ENCODE assay signal across 21 cellular contexts in the genomic region with DNA sequence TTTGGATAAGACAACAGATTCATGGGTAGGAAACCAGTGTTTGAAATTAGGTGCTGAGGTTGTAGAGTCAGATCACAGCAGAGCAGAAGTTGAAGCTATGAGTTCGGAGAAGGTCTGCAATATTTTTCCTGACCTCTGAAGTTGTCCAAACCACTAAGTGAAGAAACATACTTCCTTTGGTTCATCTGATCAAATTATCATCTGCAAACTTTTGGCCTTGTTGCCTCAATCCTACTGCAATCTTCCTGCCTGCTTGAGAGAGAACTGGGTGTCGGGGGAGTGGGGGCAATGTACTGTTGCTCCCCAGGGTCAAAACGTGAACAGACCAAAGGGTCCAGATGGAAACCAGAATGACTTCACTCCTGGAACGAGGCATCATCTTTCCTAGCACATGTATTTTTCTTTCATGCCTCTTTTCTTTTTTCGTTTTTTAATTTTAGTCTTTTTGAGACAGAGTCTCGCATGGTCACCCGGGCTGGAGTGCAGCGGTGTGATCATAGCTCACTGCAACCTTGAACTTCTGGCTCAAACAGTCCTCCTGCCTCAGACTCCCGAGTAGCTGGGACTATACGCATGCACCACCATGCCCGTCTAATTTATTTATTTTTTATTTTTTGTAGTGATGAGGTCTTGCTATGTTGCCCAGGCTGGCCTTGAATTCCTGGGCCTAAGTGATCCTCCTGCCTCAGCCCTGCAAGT. TPM values are rescaled to one million over a fixed set of nuclear protein-coding genes. Genes with fewer than 3 reads are reported as not detected.
A peak's percentile ranks its signal among the peaks of the same experiment; 100 is the strongest.
DNase-seq lines count a peak whose midpoint lies in the region; ATAC-seq and TF ChIP-seq lines count a peak whose summit lies in the region.
"Had no signal": no experiment of that assay in that cellular context is flagged by ENCODE, and none has a peak within 500 bp of the region (broad histone marks: within the 10 kb centered on the region; RNA-seq: fewer than 3 reads in every experiment).

No MANE protein-coding gene starts in this region.

- no peaks in the 10 kb centered on the region for H3K4me1 ChIP-seq in left ventricle myocardium inferior
- H3K4me1 ChIP-seq in adrenal gland (replicated peaks in 1 of 2), result peaks cover 32 to 35% of the 10 kb centered on the region in 2 donors
- H3K4me1 ChIP-seq in mesendoderm (ENCODE audit: control insufficient read depth, low read depth, low read length), result no peaks in the 10 kb centered on the region
- H3K4me1 ChIP-seq: esophagus squamous epithelium had no signal

- H3K4ac ChIP-seq in mesendoderm (ENCODE audit: low read depth, low read length), result no peak overlapping the region

- H3K18ac ChIP-seq in mesendoderm (ENCODE audit: low read length), result no peak overlapping the region

- WGBS in adrenal gland, 4 donors, result 36 to 51% (median 41%) methylated on average over 11 of the region's 11 CpGs
- WGBS in mesendoderm (ENCODE audit: extremely low coverage, insufficient coverage, low lambda C conversion rate), result no CpG with 5 or more reads among the region's 11 CpGs

- H3K4me2 ChIP-seq in mesendoderm (ENCODE audit: low read length), result no peak overlapping the region
- H3K4me2 ChIP-seq: A549, GM23338 had no signal

- no peak overlapping the region for H4K8ac ChIP-seq in mesendoderm (ENCODE audit: low read depth, low read length)

- H2AK5ac ChIP-seq in mesendoderm (ENCODE audit: low read length), result no peak overlapping the region

- H2BK15ac ChIP-seq in mesendoderm (replicated peaks; ENCODE audit: low read depth), result no peak overlapping the region

- TF ChIP-seq POLR2A in adrenal gland (IDR thresholded peaks at IDR 0.05), result peak in 1 of 2 donors; percentile 27

- H4K5ac ChIP-seq in mesendoderm (ENCODE audit: low read length), result no peak overlapping the region

- H3K4me3 ChIP-seq in left ventricle myocardium inferior, result no peak overlapping the region
- no peak overlapping the region for H3K4me3 ChIP-seq in adrenal gland
- H3K4me3 ChIP-seq in mesendoderm (ENCODE audit: low read length), result no peak overlapping the region
- H3K4me3 ChIP-seq: A549, esophagus squamous epithelium, GM23338, transverse colon had no signal

- TF ChIP-seq CTCF in left ventricle myocardium inferior (IDR thresholded peaks at IDR 0.05; ENCODE audit: borderline replicate concordance) (no peak), adrenal gland (IDR thresholded peaks at IDR 0.05) (no peak)

- H3K27me3 ChIP-seq in left ventricle myocardium inferior (ENCODE audit: low read depth), result no peaks in the 10 kb centered on the region
- no peaks in the 10 kb centered on the region for H3K27me3 ChIP-seq in adrenal gland
- no peaks in the 10 kb centered on the region for H3K27me3 ChIP-seq in mesendoderm (ENCODE audit: insufficient read depth, low read length, poor library complexity)
- H3K27me3 ChIP-seq: esophagus squamous epithelium, transverse colon had no signal

- no peak overlapping the region for H3K27ac ChIP-seq in left ventricle myocardium inferior (replicated peaks)
- H3K27ac ChIP-seq in adrenal gland, result peak overlapping the region; percentile 52 to 79 (median 66)
- no peak overlapping the region for H3K27ac ChIP-seq in mesendoderm (ENCODE audit: low read depth, low read length)
- H3K27ac ChIP-seq: transverse colon, WERI-Rb-1 had no signal

- no peak overlapping the region for H2BK5ac ChIP-seq in mesendoderm (ENCODE audit: low read length)

- no peaks in the 10 kb centered on the region for H3K9me3 ChIP-seq in left ventricle myocardium inferior (replicated peaks)
- H3K9me3 ChIP-seq in adrenal gland (replicated peaks in 1 of 3), result no peaks in the 10 kb centered on the region
- H3K9me3 ChIP-seq: esophagus squamous epithelium, transverse colon had no signal

- DNase-seq in Right ventricle myocardium superior (no peak), left ventricle myocardium inferior (no peak), adrenal gland (peak in 5 of 7 donors; percentile 44 to 64 (median 59)), mesendoderm (no peak), NCI-H526 treated with DMSO at 0.1 percent for 48 hours (lab: John Stamatoyannopoulos, UW) (no peak), retina (no peak), glomerular visceral epithelial cell (ENCODE audit: extremely low spot score) (no peak), T-helper 1 cell (no peak)
- DNase-seq: activated gamma-delta T cell treated with Interleukin-2 at 50 U/mL for 16 hours; amniotic stem cell; DMS 273 treated with DMSO at 0.1 percent for 48 hours; effector CD4-positive, alpha-beta T cell; esophagus squamous epithelium; NCI-H1694 treated with DMSO at 0.1 percent for 48 hours; NCI-H345; right cardiac atrium; stimulated activated CD4-positive, alpha-beta T cell treated with anti-CD3 and anti-CD28 coated beads, Interleukin-1b, Interleukin-23, amount 100 ng/mL, for 48 hours; transverse colon; WERI-Rb-1 had no signal

- peak overlapping the region; percentile 48 for H3K23ac ChIP-seq in mesendoderm (ENCODE audit: low read length)

- intact Hi-C loops in Right ventricle myocardium superior (cut with DNase I), result no loop called here
- intact Hi-C loops in left ventricle myocardium inferior (cut with micrococcal nuclease), result no loop called here
- intact Hi-C loops in adrenal gland (cut with DNase I), result no loop called here

- ATAC-seq in Right ventricle myocardium superior (ENCODE audit: poor library complexity), result peak; percentile 25
- ATAC-seq: A549, GM23338 had no signal

- H3K56ac ChIP-seq in mesendoderm (ENCODE audit: low read length), result no peak overlapping the region

- no peaks in the 10 kb centered on the region for H3K79me2 ChIP-seq in mesendoderm (ENCODE audit: control insufficient read depth, insufficient read depth, low read length)

- H3K36me3 ChIP-seq in left ventricle myocardium inferior, result no peaks in the 10 kb centered on the region
- H3K36me3 ChIP-seq in adrenal gland (replicated peaks in 1 of 2), result no peaks in the 10 kb centered on the region
- no peaks in the 10 kb centered on the region for H3K36me3 ChIP-seq in mesendoderm (ENCODE audit: control insufficient read depth, insufficient read depth, low read length)
- H3K36me3 ChIP-seq: esophagus squamous epithelium, transverse colon, WERI-Rb-1 had no signal

- no peak overlapping the region for H3K9ac ChIP-seq in mesendoderm (ENCODE audit: low read length)

- peaks cover 18% of the 10 kb centered on the region for H3K79me1 ChIP-seq in mesendoderm (ENCODE audit: low read length)

- H2BK120ac ChIP-seq in mesendoderm (ENCODE audit: low read depth, low read length), result no peak overlapping the region

RNA-seq across cellular contexts. Expression of a gene that starts 42.7 kb away (rescaled TPM):
- total RNA-seq in Right ventricle myocardium superior (12.1 TPM), left ventricle myocardium inferior (12.0 TPM), adrenal gland (100 to 1,000 TPM; 102 to 365 (median 161) TPM)
- polyA plus RNA-seq in adrenal gland, result 100 to 1,000 TPM in 1 of 3 donors, 10 to 100 TPM in 2; 46.6 to 130 (median 57.0) TPM
- polyA plus RNA-seq in mesendoderm (2013, experiment 1 of 2), result 61.9 TPM
- 62.7 TPM for polyA plus RNA-seq in mesendoderm (2013, experiment 2 of 2)

Comparison
In these comparisons a context has a peak if more than half of its experiments do, and no peak if none do; other contexts are left out.
1. DNase-seq: peak in adrenal gland (5 of 7); none in Right ventricle myocardium superior (single experiment), left ventricle myocardium inferior (single experiment), mesendoderm (single experiment), NCI-H526 treated with DMSO at 0.1 percent for 48 hours (single experiment), retina (single experiment), glomerular visceral epithelial cell (single experiment) and T-helper 1 cell (0 of 5).
2. H3K27ac ChIP-seq: peak in adrenal gland (5 of 5); none in left ventricle myocardium inferior (single experiment) and mesendoderm (single experiment).